Comparison of ENCODE assay signal across 2 cellular contexts in genomic region chr9:127250896-127251391, GRCh38.
A peak's percentile ranks its signal among the peaks of the same experiment; 100 is the strongest.
TF ChIP-seq lines count a peak whose summit lies in the region.

No MANE protein-coding gene starts in this region.

TF ChIP-seq in IMR-90, 13 proteins besides CTCF, POLR2A, EP300 and RAD21:
- TF ChIP-seq, protein P1, sequence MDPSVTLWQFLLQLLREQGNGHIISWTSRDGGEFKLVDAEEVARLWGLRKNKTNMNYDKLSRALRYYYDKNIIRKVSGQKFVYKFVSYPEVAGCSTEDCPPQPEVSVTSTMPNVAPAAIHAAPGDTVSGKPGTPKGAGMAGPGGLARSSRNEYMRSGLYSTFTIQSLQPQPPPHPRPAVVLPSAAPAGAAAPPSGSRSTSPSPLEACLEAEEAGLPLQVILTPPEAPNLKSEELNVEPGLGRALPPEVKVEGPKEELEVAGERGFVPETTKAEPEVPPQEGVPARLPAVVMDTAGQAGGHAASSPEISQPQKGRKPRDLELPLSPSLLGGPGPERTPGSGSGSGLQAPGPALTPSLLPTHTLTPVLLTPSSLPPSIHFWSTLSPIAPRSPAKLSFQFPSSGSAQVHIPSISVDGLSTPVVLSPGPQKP (IDR thresholded peaks at IDR 0.05; ENCODE audit: borderline replicate concordance, low read depth, low read length): no peak
- TF ChIP-seq MAFK (IDR thresholded peaks at IDR 0.05; ENCODE audit: low read depth, low read length) (peak; percentile 57), FOS (IDR thresholded peaks at IDR 0.05; ENCODE audit: low read depth, low read length) (no peak)

TF ChIP-seq in K562, 482 proteins besides CTCF, POLR2A, EP300 and RAD21:
- TF ChIP-seq SRSF7 (optimal IDR thresholded peaks at IDR 0.05; ENCODE audit: low read depth, low read length) (no peak), GTF2A2 (tag; IDR thresholded peaks at IDR 0.05) (no peak), SUPT5H (IDR thresholded peaks at IDR 0.05) (no peak), C11orf30 (IDR thresholded peaks at IDR 0.05; ENCODE audit: low read depth) (peak; percentile 43; the same call in 1 of the 2 replicates), ZNF316 (IDR thresholded peaks at IDR 0.05) (peak; percentile 59)
TF ChIP-seq in K562: peak in this region for 2.
